In genomic region chr4:115883251-115883650, GRCh38 we compare ENCODE assay signal across 23 cellular contexts.
"Had no signal": no experiment of that assay in that cellular context is flagged by ENCODE, and none has a peak within 500 bp of the region (broad histone marks: within the 10 kb centered on the region; RNA-seq: fewer than 3 reads in every experiment).

No MANE protein-coding gene starts in this region.

- H3K27ac ChIP-seq: foreskin keratinocyte, ovary, right atrium auricular region, sigmoid colon, skin epidermis, testis, tibial nerve, upper lobe of right lung, vagina had no signal

- H3K27me3 ChIP-seq: foreskin keratinocyte, ovary, right atrium auricular region, sigmoid colon, testis, tibial nerve, upper lobe of right lung, vagina had no signal

- H3K4me3 ChIP-seq: ovary, right atrium auricular region, sigmoid colon, skin epidermis, testis, tibial nerve, upper lobe of right lung, vagina had no signal

- H3K36me3 ChIP-seq: ovary, right atrium auricular region, sigmoid colon, tibial nerve, upper lobe of right lung, vagina had no signal

- ATAC-seq: foreskin keratinocyte; left colon; left ventricle myocardium superior; naive thymus-derived CD4-positive, alpha-beta T cell; stimulated activated naive B cell treated with anti-CD40 and anti-IgM and Interleukin-4, amounts not matched to agents 10 μg/mL and 1 μg/mL and 100 μg/mL, for 72 hours; stimulated activated naive CD8-positive, alpha-beta T cell treated with anti-CD3 and anti-CD28 coated beads, Interleukin-15, amount 100 ng/mL, for 72 hours; upper lobe of right lung had no signal

- H3K9me3 ChIP-seq: ovary, sigmoid colon, testis, tibial nerve, upper lobe of right lung, vagina had no signal

- DNase-seq: effector CD4-positive, alpha-beta T cell; endodermal cell; erythroblast; foreskin keratinocyte; immature natural killer cell; kidney; left colon; left ventricle myocardium superior; naive thymus-derived CD4-positive, alpha-beta T cell; nephron progenitor cell; nucleus accumbens; ovary; sigmoid colon; stimulated activated CD4-positive, alpha-beta T cell treated with anti-CD3 and anti-CD28 coated beads, Interleukin-2, amount 100 ng/mL, for 24 hours; stimulated activated CD4-positive, alpha-beta T cell treated with anti-CD3 and anti-CD28 coated beads, Interleukin-4, amount 100 ng/mL, for 4 hours; stimulated activated naive B cell treated with anti-CD40 and anti-IgM and Interleukin-4, amounts not matched to agents 10 μg/mL and 1 μg/mL and 100 μg/mL, for 72 hours; stimulated activated naive CD8-positive, alpha-beta T cell treated with anti-CD3 and anti-CD28 coated beads, Interleukin-15, amount 100 ng/mL, for 72 hours; testis; upper lobe of right lung had no signal

- H3K4me1 ChIP-seq: foreskin keratinocyte, right atrium auricular region, sigmoid colon, testis, tibial nerve, upper lobe of right lung, vagina had no signal
